In the genomic region with DNA sequence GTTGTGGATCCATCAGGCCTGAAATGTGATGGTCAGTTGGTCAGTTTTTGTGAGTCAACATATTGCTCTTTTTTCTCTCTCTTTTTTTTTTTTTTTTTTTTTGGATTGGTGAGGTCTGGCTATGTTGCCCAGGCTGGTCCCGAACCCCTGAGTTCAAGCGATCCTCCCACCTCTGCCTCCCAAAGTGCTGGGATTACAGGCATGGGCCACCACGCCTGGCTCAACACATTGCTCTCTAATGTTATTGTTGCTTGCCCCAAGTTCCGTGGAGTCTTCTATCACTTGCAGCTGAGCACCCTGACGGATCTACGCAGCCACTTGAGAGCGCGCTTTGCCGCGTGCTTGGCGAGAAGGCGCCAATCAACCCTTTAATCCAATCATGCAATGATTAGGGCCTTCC, we compare ENCODE assay signal across 18 cellular contexts.
"Had no signal": no experiment of that assay in that cellular context is flagged by ENCODE, and none has a peak within 500 bp of the region (broad histone marks: within the 10 kb centered on the region; RNA-seq: fewer than 3 reads in every experiment).

No MANE protein-coding gene starts in this region.

- FAIRE-seq: colon had no signal

- H3K27me3 ChIP-seq: adrenal gland, ascending aorta, brain microvascular endothelial cell, gastrocnemius medialis had no signal

- H3K27ac ChIP-seq: adrenal gland, ascending aorta, brain microvascular endothelial cell, esophagus squamous epithelium, gastrocnemius medialis had no signal

- DNase-seq: activated CD4-positive, alpha-beta memory T cell treated with anti-CD3 and anti-CD28 coated beads, Interleukin-2, amount 10 ng/mL, durations not matched to agents 7 days and 5 days; activated CD4-positive, alpha-beta T cell treated with anti-CD3 and anti-CD28 coated beads, Interleukin-2, amount 10 ng/mL, durations not matched to agents 24 days and 14 days; activated CD4-positive, CD25-positive, alpha-beta regulatory T cell; activated gamma-delta T cell treated with Interleukin-2 at 50 U/mL for 16 hours; activated T-cell treated with anti-CD3 and anti-CD28 coated beads for 4 hours; brain microvascular endothelial cell; esophagus squamous epithelium; gastrocnemius medialis; hypothalamus; nucleus accumbens; stimulated activated CD4-positive, alpha-beta T cell treated with anti-CD3 and anti-CD28 coated beads, Interleukin-2, amount 100 ng/mL, for 48 hours; stimulated activated naive CD4-positive, alpha-beta T cell treated with Interleukin-2 at 50 U/mL for 16 hours; T1000 had no signal

- H3K36me3 ChIP-seq: adrenal gland, ascending aorta, brain microvascular endothelial cell, esophagus squamous epithelium, gastrocnemius medialis had no signal

- H3K9me3 ChIP-seq: adrenal gland, ascending aorta had no signal

- H3K4me3 ChIP-seq: adrenal gland, ascending aorta, esophagus squamous epithelium, gastrocnemius medialis, smooth muscle cell had no signal

- H3K4me2 ChIP-seq: smooth muscle cell had no signal

- H3K4me1 ChIP-seq: adrenal gland, ascending aorta, gastrocnemius medialis had no signal

- ATAC-seq: gastrocnemius medialis, sciatic nerve had no signal
